1 cellular context compared by ENCODE assay signal in the genomic region with DNA sequence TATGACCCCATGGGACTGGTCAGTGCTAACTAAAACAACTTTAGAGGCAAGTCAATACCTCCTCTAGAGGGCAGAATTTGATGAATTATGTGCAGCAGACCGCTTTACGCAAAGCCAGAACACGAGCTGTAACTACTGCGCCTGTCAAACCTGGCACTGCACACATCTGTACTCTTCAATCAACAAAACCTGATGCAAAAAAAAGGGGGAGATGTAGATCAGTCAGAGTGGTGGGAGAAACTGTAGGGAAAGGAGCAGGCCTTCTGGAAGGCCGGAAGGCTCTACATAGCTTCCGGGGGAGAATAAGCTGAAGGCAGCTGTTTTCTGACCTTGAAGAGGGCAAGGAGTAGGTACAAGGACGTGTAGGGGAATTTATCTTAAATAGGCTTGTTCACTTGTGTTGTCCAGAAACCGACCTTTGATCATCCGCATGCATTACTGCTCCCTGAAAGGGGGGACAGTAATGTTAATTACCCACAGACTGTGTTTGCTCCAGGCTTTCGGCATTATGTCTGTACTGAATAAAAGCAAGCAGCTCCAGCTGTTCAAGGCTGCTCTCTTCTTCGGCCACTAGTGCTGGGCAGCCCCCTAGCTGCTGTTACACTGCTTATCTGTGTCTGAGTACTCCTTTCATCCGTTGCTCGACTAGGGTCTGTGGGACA.
TF ChIP-seq lines count a peak whose summit lies in the region.

No MANE protein-coding gene starts in this region.

TF ChIP-seq in A549, 52 proteins besides CTCF, POLR2A, EP300 and RAD21 (continued from another document):
- TF ChIP-seq, protein P1, sequence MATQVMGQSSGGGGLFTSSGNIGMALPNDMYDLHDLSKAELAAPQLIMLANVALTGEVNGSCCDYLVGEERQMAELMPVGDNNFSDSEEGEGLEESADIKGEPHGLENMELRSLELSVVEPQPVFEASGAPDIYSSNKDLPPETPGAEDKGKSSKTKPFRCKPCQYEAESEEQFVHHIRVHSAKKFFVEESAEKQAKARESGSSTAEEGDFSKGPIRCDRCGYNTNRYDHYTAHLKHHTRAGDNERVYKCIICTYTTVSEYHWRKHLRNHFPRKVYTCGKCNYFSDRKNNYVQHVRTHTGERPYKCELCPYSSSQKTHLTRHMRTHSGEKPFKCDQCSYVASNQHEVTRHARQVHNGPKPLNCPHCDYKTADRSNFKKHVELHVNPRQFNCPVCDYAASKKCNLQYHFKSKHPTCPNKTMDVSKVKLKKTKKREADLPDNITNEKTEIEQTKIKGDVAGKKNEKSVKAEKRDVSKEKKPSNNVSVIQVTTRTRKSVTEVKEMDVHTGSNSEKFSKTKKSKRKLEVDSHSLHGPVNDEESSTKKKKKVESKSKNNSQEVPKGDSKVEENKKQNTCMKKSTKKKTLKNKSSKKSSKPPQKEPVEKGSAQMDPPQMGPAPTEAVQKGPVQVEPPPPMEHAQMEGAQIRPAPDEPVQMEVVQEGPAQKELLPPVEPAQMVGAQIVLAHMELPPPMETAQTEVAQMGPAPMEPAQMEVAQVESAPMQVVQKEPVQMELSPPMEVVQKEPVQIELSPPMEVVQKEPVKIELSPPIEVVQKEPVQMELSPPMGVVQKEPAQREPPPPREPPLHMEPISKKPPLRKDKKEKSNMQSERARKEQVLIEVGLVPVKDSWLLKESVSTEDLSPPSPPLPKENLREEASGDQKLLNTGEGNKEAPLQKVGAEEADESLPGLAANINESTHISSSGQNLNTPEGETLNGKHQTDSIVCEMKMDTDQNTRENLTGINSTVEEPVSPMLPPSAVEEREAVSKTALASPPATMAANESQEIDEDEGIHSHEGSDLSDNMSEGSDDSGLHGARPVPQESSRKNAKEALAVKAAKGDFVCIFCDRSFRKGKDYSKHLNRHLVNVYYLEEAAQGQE (IDR thresholded peaks at IDR 0.05): no peak
- TF ChIP-seq NFE2L2 (conservative IDR thresholded peaks at IDR 0.05; ENCODE audit: low read length): no peak
- no peak for TF ChIP-seq HOXB5 (CRISPR knock-in tag; IDR thresholded peaks at IDR 0.05)
- TF ChIP-seq KDM5A (IDR thresholded peaks at IDR 0.05): no peak
- no peak for TF ChIP-seq RFX5 (IDR thresholded peaks at IDR 0.05)
